Comparison of ENCODE assay signal across 9 cellular contexts in the genomic region with DNA sequence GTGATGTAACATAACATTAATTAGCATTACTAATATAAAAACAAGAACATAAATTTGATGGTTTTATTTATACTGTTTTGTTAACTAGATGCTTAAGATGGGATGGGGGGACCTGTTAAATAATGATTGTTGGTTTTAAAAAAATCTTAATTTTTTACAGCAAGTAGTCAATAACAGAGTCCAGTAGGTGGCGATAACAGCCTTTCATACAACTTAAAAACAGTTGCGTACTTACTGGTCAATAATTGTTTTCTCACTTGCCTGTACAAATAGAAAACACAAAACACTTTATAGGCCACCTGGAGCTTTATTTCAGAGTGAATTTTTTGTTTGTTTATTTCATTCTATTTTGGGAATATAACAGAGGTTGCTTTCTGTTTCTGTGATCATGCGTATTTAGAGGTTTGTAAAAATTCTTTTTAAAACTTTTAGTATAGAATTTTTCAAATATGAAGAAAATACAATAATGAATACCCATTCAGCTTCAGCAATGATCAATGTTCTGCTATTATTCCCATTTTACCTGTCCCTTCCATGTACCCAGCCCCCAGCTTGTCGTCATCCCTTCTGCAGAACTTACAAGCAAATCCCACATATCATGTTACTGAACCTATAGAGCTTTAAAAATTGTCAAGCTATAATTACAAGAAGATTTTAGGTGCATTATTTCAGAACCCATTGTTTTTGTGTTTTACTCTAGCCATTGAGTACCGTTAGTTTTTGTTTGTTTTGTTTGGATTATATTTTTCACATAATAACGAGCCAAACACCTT.
DNase-seq lines count a peak whose midpoint lies in the region; ATAC-seq and TF ChIP-seq lines count a peak whose summit lies in the region.
"Had no signal": no experiment of that assay in that cellular context is flagged by ENCODE, and none has a peak within 500 bp of the region (broad histone marks: within the 10 kb centered on the region; RNA-seq: fewer than 3 reads in every experiment).

No MANE protein-coding gene starts in this region.

- H3K4me3 Mint-ChIP-seq in neural crest cell: no peak overlapping the region
- no peak overlapping the region for H3K4me3 Mint-ChIP-seq in effector memory CD8-positive, alpha-beta T cell
- H3K4me3 Mint-ChIP-seq: activated T-cell treated with anti-CD3 and anti-CD28 coated beads, Interleukin-2, amount 50 U/mL, for 72 hours had no signal

- H3K4me3 ChIP-seq in Peyer's patch: no peak overlapping the region

- H3K27me3 ChIP-seq in Peyer's patch: no peaks in the 10 kb centered on the region

- DNase-seq in GM10266 (ENCODE audit: extremely low spot score) (peak; percentile 30), Kasumi-1 (lab: John Stamatoyannopoulos, UW) (peak; percentile 47 to 72), Peyer's patch (no peak), epidermal melanocyte (ENCODE audit: insufficient read length, low spot score) (peak; percentile 27), neural crest cell (ENCODE audit: low read depth, low spot score) (peak; percentile 12)
- no peak for DNase-seq in stimulated activated CD4-positive, alpha-beta T cell treated with anti-CD3 and anti-CD28 coated beads, Interleukin-15, amount 100 ng/mL, for 24 hours
- no peak for DNase-seq in effector memory CD8-positive, alpha-beta T cell

- no peaks in the 10 kb centered on the region for H3K9me3 Mint-ChIP-seq in neural crest cell
- no peaks in the 10 kb centered on the region for H3K9me3 Mint-ChIP-seq in effector memory CD8-positive, alpha-beta T cell
- H3K9me3 Mint-ChIP-seq: activated T-cell treated with anti-CD3 and anti-CD28 coated beads, Interleukin-2, amount 50 U/mL, for 72 hours had no signal

- H3K27ac Mint-ChIP-seq in neural crest cell (ENCODE audit: unreplicated experiment): no peak overlapping the region
- H3K27ac Mint-ChIP-seq in effector memory CD8-positive, alpha-beta T cell: no peak overlapping the region
- H3K27ac Mint-ChIP-seq: activated T-cell treated with anti-CD3 and anti-CD28 coated beads, Interleukin-2, amount 50 U/mL, for 72 hours had no signal

- H3K36me3 ChIP-seq in Peyer's patch: peaks cover 0 to 2% (median 0%) of the 10 kb centered on the region in 3 donors

- ATAC-seq in GM18873 (IDR thresholded peaks at IDR 0.05; ENCODE audit: low FRiP score, unreplicated experiment): no peak
- no peak for ATAC-seq in effector memory CD8-positive, alpha-beta T cell (replicated peaks)
- ATAC-seq: activated T-cell treated with anti-CD3 and anti-CD28 coated beads, Interleukin-2, amount 50 U/mL, for 72 hours had no signal

- H3K36me3 Mint-ChIP-seq in neural crest cell (ENCODE audit: low read depth): peaks cover 2% of the 10 kb centered on the region
- H3K36me3 Mint-ChIP-seq in effector memory CD8-positive, alpha-beta T cell (ENCODE audit: insufficient read depth): no peaks in the 10 kb centered on the region

- peak; percentile 64 for TF ChIP-seq CTCF in GM10266 (IDR thresholded peaks at IDR 0.05; ENCODE audit: control insufficient read depth, insufficient read depth, low read depth, missing control alignments)
- peak in 5 of 6 experiments; percentile 30 to 74 (median 72) for TF ChIP-seq CTCF in Peyer's patch (IDR thresholded peaks at IDR 0.05)
- TF ChIP-seq CTCF in neural crest cell (conservative IDR thresholded peaks at IDR 0.05): peak; percentile 88

- no peaks in the 10 kb centered on the region for H3K4me1 ChIP-seq in Peyer's patch

- H3K27me3 Mint-ChIP-seq in neural crest cell (ENCODE audit: low read depth): no peaks in the 10 kb centered on the region
- no peaks in the 10 kb centered on the region for H3K27me3 Mint-ChIP-seq in effector memory CD8-positive, alpha-beta T cell

- H3K27ac ChIP-seq in Peyer's patch: no peak overlapping the region

- H3K4me1 Mint-ChIP-seq in neural crest cell: no peaks in the 10 kb centered on the region
- no peaks in the 10 kb centered on the region for H3K4me1 Mint-ChIP-seq in effector memory CD8-positive, alpha-beta T cell (ENCODE audit: low read depth in 2 of 2)

- TF ChIP-seq POLR2A in Peyer's patch (IDR thresholded peaks at IDR 0.05): no peak

- H3K9me3 ChIP-seq in Peyer's patch: no peaks in the 10 kb centered on the region

Comparison
In these comparisons a context has a peak if more than half of its experiments do, and no peak if none do; other contexts are left out.
1. DNase-seq: peak in GM10266 (single experiment), Kasumi-1 (2 of 2), epidermal melanocyte (single experiment) and neural crest cell (single experiment); none in Peyer's patch (0 of 3), stimulated activated CD4-positive, alpha-beta T cell treated with anti-CD3 and anti-CD28 coated beads, Interleukin-15, amount 100 ng/mL, for 24 hours (single experiment) and effector memory CD8-positive, alpha-beta T cell (0 of 3).
2. Peak in every context shown above with its lines, with median percentiles within 50 percentile points of each other: CTCF ChIP-seq.